ENCODE assay signal across 24 cellular contexts in the genomic region with DNA sequence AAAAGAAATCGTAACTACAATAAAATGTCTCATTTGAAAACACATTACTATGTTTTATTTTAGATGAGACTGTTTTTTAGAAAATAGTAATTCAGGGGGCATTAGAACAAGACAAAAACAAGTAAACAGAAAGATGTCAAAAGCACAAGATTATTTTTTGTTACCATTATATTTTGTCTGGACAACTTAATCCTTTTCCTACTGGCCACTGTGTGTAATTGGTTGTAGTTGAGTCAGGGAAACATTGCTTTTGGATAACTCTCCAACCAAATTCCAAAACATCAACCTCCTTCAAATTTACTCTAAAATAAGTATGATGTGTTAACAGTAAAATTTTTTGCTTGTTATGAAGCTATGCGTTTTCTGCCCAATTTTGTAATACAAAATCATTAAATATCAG. TPM values are rescaled to one million over a fixed set of nuclear protein-coding genes. Genes with fewer than 3 reads are reported as not detected.
DNase-seq lines count a peak whose midpoint lies in the region; ATAC-seq, FAIRE-seq and TF ChIP-seq lines count a peak whose summit lies in the region.
"Had no signal": no experiment of that assay in that cellular context is flagged by ENCODE, and none has a peak within 500 bp of the region (broad histone marks: within the 10 kb centered on the region; RNA-seq: fewer than 3 reads in every experiment).

No MANE protein-coding gene starts in this region.

- TF ChIP-seq CTCF in AG04450 (IDR thresholded peaks at IDR 0.05; ENCODE audit: low read depth, low read length), result 0 out of 2 replicates have a peak, but pooled peaks have one; percentile 16
- peak; percentile 14 for TF ChIP-seq CTCF in chondrocyte (IDR thresholded peaks at IDR 0.05)
- TF ChIP-seq CTCF in mesothelial cell of epicardium (IDR thresholded peaks at IDR 0.05; ENCODE audit: unreplicated experiment), result peak; percentile 36
- TF ChIP-seq CTCF in smooth muscle cell (IDR thresholded peaks at IDR 0.05; ENCODE audit: borderline replicate concordance, insufficient read depth, poor library complexity, severe bottlenecking), result peak; percentile 9
- no peak for TF ChIP-seq CTCF in D721Med (IDR thresholded peaks at IDR 0.05; ENCODE audit: insufficient read depth, missing control alignments)

- H2AFZ ChIP-seq in smooth muscle cell (ENCODE audit: low read depth), result no peak overlapping the region
- H2AFZ ChIP-seq: GM23248 had no signal

- H3K9me3 ChIP-seq in AG04450 (ENCODE audit: control insufficient read depth, insufficient read depth, low read length), result peaks cover 3% of the 10 kb centered on the region; the same call in 1 of the 2 replicates
- H3K9me3 ChIP-seq in smooth muscle cell (replicated peaks; ENCODE audit: low read depth), result no peaks in the 10 kb centered on the region
- H3K9me3 ChIP-seq: Caco-2, HAP-1 had no signal

- no peaks in the 10 kb centered on the region for H3K36me3 Mint-ChIP-seq in chondrocyte (ENCODE audit: low read depth)
- no peaks in the 10 kb centered on the region for H3K36me3 Mint-ChIP-seq in mesothelial cell of epicardium

- no peaks in the 10 kb centered on the region for H3K36me3 ChIP-seq in smooth muscle cell (ENCODE audit: low read depth)
- H3K36me3 ChIP-seq: HAP-1 had no signal

- peaks cover 22% of the 10 kb centered on the region for H3K4me1 Mint-ChIP-seq in chondrocyte (ENCODE audit: low read depth)
- H3K4me1 Mint-ChIP-seq in mesothelial cell of epicardium, result peaks cover 89% of the 10 kb centered on the region

- WGBS in smooth muscle cell (ENCODE audit: low lambda C conversion rate), result 80% methylated on average over 2 of the region's 2 CpGs

- ATAC-seq in GM18861 (IDR thresholded peaks at IDR 0.05; ENCODE audit: unreplicated experiment), result no peak
- ATAC-seq: GM12878, HepG2 had no signal

- FAIRE-seq in D721Med (lab: Jason Lieb, UNC), result no peak
- FAIRE-seq: GM12878, GM19239, HepG2 had no signal

- no peak overlapping the region for H3K9ac ChIP-seq in smooth muscle cell (ENCODE audit: low read depth)
- H3K9ac ChIP-seq: GM23248 had no signal

- H3K27ac ChIP-seq in AG04450 (ENCODE audit: low read depth, low read length) (no peak overlapping the region), smooth muscle cell (ENCODE audit: low read depth) (no peak overlapping the region)
- H3K27ac ChIP-seq: C4-2B, GM23248 had no signal

- no peak overlapping the region for H3K4me3 ChIP-seq in AG04450 (ENCODE audit: low read depth, low read length)
- H3K4me3 ChIP-seq in smooth muscle cell, result no peak overlapping the region
- H3K4me3 ChIP-seq: GM12878, GM23248, HAP-1 had no signal

- POLR2A ChIA-PET in AG04450 (lab: Yijun Ruan, JAX), result no interaction called here

- H3K27me3 ChIP-seq in AG04450 (ENCODE audit: control insufficient read depth, insufficient read depth, low read length) (no peaks in the 10 kb centered on the region), smooth muscle cell (ENCODE audit: low read depth) (peaks cover 11% of the 10 kb centered on the region)

- H3K27ac Mint-ChIP-seq in chondrocyte (ENCODE audit: unreplicated experiment) (no peak overlapping the region), mesothelial cell of epicardium (peak overlapping the region; percentile 55)
- H3K27ac Mint-ChIP-seq: CD4-positive, alpha-beta T cell; IgD-negative memory B cell had no signal

- H3K79me2 ChIP-seq in smooth muscle cell (ENCODE audit: low read depth), result no peaks in the 10 kb centered on the region

- H3K9me3 Mint-ChIP-seq in chondrocyte (ENCODE audit: low read depth) (no peaks in the 10 kb centered on the region), mesothelial cell of epicardium (no peaks in the 10 kb centered on the region)
- H3K9me3 Mint-ChIP-seq: CD4-positive, alpha-beta T cell; IgD-negative memory B cell had no signal

- H4K20me1 ChIP-seq in smooth muscle cell (ENCODE audit: low read depth), result no peaks in the 10 kb centered on the region

- DNase-seq in AG04450 (ENCODE audit: low read depth, low spot score), result no peak
- no peak for DNase-seq in chondrocyte (ENCODE audit: low spot score)
- no peak for DNase-seq in mesothelial cell of epicardium (ENCODE audit: low spot score in 2 of 2, unreplicated experiment in 2 of 2)
- DNase-seq in smooth muscle cell (lab: John Stamatoyannopoulos, UW; ENCODE audit: unreplicated experiment), result no peak
- DNase-seq in NCI-H510A (lab: John Stamatoyannopoulos, UW), result no peak
- no peak for DNase-seq in T-helper 2 cell
- no peak for DNase-seq in D721Med (ENCODE audit: insufficient read length, low spot score)
- DNase-seq: 8988T; ACHN; AML-193; Caco-2; CD4-positive, alpha-beta T cell; DMS153; DMS79 treated with DMSO at 0.1 percent for 48 hours; GF-D8; GM23248; KBM-7 had no signal

- H3K4me2 ChIP-seq in smooth muscle cell, result peak overlapping the region; percentile 13

- H3F3A ChIP-seq in smooth muscle cell (ENCODE audit: low read depth), result no peaks in the 10 kb centered on the region

- peaks cover 5% of the 10 kb centered on the region for H3K4me1 ChIP-seq in smooth muscle cell (ENCODE audit: low read depth)
- H3K4me1 ChIP-seq: Caco-2, HAP-1 had no signal

- H3K4me3 Mint-ChIP-seq in chondrocyte (ENCODE audit: unreplicated experiment) (no peak overlapping the region), mesothelial cell of epicardium (no peak overlapping the region)
- H3K4me3 Mint-ChIP-seq: CD4-positive, alpha-beta T cell; IgD-negative memory B cell had no signal

- H3K27me3 Mint-ChIP-seq in chondrocyte (ENCODE audit: low read depth) (peaks cover 57% of the 10 kb centered on the region), mesothelial cell of epicardium (ENCODE audit: low read depth) (peaks cover 2% of the 10 kb centered on the region)

- CTCF ChIA-PET in AG04450 (lab: Charles Lee), result interaction anchor here (1.8 kb wide), 1 partner anchor 783 kb away, joined by 5 read pairs; no protein-coding TSS in a partner anchor

RNA-seq across cellular contexts. Expression of gene MEIS1, which starts 11.5 kb away (rescaled TPM):
- polyA plus RNA-seq in AG04450 (2011; rRNA removed) (87.2 and 107 TPM in 2 replicates), smooth muscle cell (15.8 and 18.1 TPM in 2 replicates)
- polyA minus RNA-seq in AG04450 (2011; rRNA and poly(A)+ RNA removed), result 505 and 558 TPM in 2 replicates
- total RNA-seq in chondrocyte (1.1 to 18.5 TPM (median 16.9 TPM) in 3 replicates), mesothelial cell of epicardium (305 to 324 TPM (median 317 TPM) in 3 replicates), smooth muscle cell (14.6 and 15.6 TPM in 2 replicates)
- total RNA-seq: CD4-positive, alpha-beta T cell had no signal

Comparison
In these comparisons a context has a peak if more than half of its experiments do, and no peak if none do; other contexts are left out.
1. RNA of gene MEIS1, which starts 11.5 kb away (total RNA-seq): 305 to 324 TPM in mesothelial cell of epicardium; 1.1 to 18.5 TPM in chondrocyte and 14.6 to 15.6 TPM in smooth muscle cell; every median in the first group is over 10 times any median in the second.